ENCODE assay signal across 15 cellular contexts in the genomic region with DNA sequence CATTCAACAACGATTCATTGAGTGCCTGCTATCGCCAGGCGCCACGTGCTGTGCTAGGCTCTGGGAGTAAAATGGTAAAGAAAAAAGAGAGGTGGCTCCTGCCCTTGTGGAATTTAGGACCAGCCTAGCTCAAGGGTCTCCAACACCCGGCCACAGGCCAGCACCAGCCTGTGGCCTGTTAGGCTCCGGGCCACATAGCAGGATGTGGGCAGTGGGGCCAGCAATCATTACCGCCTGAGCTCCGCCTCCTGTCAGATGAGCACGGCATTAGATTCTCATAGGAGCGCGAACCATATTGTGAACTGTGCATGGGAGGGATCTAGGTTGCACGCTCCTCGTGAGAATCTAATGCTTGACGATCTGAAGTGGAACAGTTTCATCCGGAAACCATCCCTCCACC. TPM values are rescaled to one million over a fixed set of nuclear protein-coding genes. Genes with fewer than 3 reads are reported as not detected.
DNase-seq lines count a peak whose midpoint lies in the region; ATAC-seq and TF ChIP-seq lines count a peak whose summit lies in the region.
"Had no signal": no experiment of that assay in that cellular context is flagged by ENCODE, and none has a peak within 500 bp of the region (broad histone marks: within the 10 kb centered on the region; RNA-seq: fewer than 3 reads in every experiment).

No MANE protein-coding gene starts in this region.

- WGBS in H9 (ENCODE audit: extremely low coverage, insufficient read length, low lambda C conversion rate), result no CpG with 5 or more reads among the region's 15 CpGs
- WGBS in body of pancreas, 2 donors, result 82 to 86% methylated on average over 10 to 15 of the region's 15 CpGs

- no peak overlapping the region for H3K18ac ChIP-seq in H9 (ENCODE audit: insufficient read length, low read depth, low read length)

- peaks cover 19% of the 10 kb centered on the region for H3K36me3 Mint-ChIP-seq in T-helper 1 cell treated with Interleukin-12 subunit alpha and Interleukin-12 subunit beta and Interleukin-4 antibody, amounts not matched to agents 30 μg/mL and 1 μg/mL, for 36 hours (ENCODE audit: low read depth)
- peaks cover 16 to 22% (median 20%) of the 10 kb centered on the region in 3 experiments for H3K36me3 Mint-ChIP-seq in H9 (ENCODE audit: insufficient read depth in 1 of 3, low read depth in 3 of 3)

- no peak overlapping the region for H2BK15ac ChIP-seq in H9 (ENCODE audit: low read depth, low read length)

- H3K9me3 Mint-ChIP-seq in T-helper 1 cell treated with Interleukin-12 subunit alpha and Interleukin-12 subunit beta and Interleukin-4 antibody, amounts not matched to agents 30 μg/mL and 1 μg/mL, for 36 hours, result no peaks in the 10 kb centered on the region
- H3K9me3 Mint-ChIP-seq in H9, result peaks cover 2 to 3% of the 10 kb centered on the region in 2 experiments; a peak in 3 of 5 replicates

- no peaks in the 10 kb centered on the region for H3K79me1 ChIP-seq in H9 (ENCODE audit: insufficient read depth, low read depth, low read length, poor library complexity, severe bottlenecking)

- H3K23me2 ChIP-seq in H9 (ENCODE audit: insufficient read length, low read depth, low read length, poor library complexity, severe bottlenecking), result peaks cover 11% of the 10 kb centered on the region

- H3K4ac ChIP-seq in H9 (ENCODE audit: low read depth, low read length), result no peak overlapping the region

- no peak overlapping the region for H3K4me3 ChIP-seq in effector memory CD4-positive, alpha-beta T cell (ENCODE audit: insufficient read depth, low read depth, low read length, poor library complexity, severe bottlenecking)
- H3K4me3 ChIP-seq in rectal smooth muscle tissue (ENCODE audit: low read length) (no peak overlapping the region), body of pancreas (no peak overlapping the region)

- no peak overlapping the region for H4K91ac ChIP-seq in H9 (ENCODE audit: insufficient read length, low read depth, low read length)

- H3K27me3 Mint-ChIP-seq in T-helper 1 cell treated with Interleukin-12 subunit alpha and Interleukin-12 subunit beta and Interleukin-4 antibody, amounts not matched to agents 30 μg/mL and 1 μg/mL, for 36 hours (ENCODE audit: low read depth), result peaks cover 4% of the 10 kb centered on the region
- H3K27me3 Mint-ChIP-seq in H9 (ENCODE audit: low read depth), result peaks cover 18% of the 10 kb centered on the region

- no peak overlapping the region for H3K27ac Mint-ChIP-seq in T-helper 1 cell treated with Interleukin-12 subunit alpha and Interleukin-12 subunit beta and Interleukin-4 antibody, amounts not matched to agents 30 μg/mL and 1 μg/mL, for 36 hours
- H3K27ac Mint-ChIP-seq in H9, result no peak overlapping the region

- H2BK5ac ChIP-seq in H9 (ENCODE audit: insufficient read length, low read length), result no peak overlapping the region

- H4K20me1 ChIP-seq in H9 (ENCODE audit: control insufficient read depth, insufficient read depth, insufficient read length), result no peaks in the 10 kb centered on the region

- no peaks in the 10 kb centered on the region for H3K36me3 ChIP-seq in effector memory CD4-positive, alpha-beta T cell (ENCODE audit: control insufficient read depth, insufficient read depth, low read length)
- H3K36me3 ChIP-seq in rectal smooth muscle tissue (ENCODE audit: control insufficient read depth, insufficient read depth, low read length), result no peaks in the 10 kb centered on the region
- no peaks in the 10 kb centered on the region for H3K36me3 ChIP-seq in body of pancreas (replicated peaks in 1 of 2; ENCODE audit: insufficient read depth in 1 of 2, low read depth in 2 of 2)

- H3K9me3 ChIP-seq in H9 (ENCODE audit: control insufficient read depth, low read depth, low read length), result no peaks in the 10 kb centered on the region
- H3K9me3 ChIP-seq in effector memory CD4-positive, alpha-beta T cell (ENCODE audit: control insufficient read depth, low read length), result no peaks in the 10 kb centered on the region
- no peaks in the 10 kb centered on the region for H3K9me3 ChIP-seq in body of pancreas

- intact Hi-C loops in body of pancreas (cut with DNase I), result no loop called here

- H3K4me1 ChIP-seq in H9 (ENCODE audit: insufficient read depth, low read length), result peaks cover 3% of the 10 kb centered on the region; the same call in 1 of the 2 replicates
- peaks cover 30% of the 10 kb centered on the region for H3K4me1 ChIP-seq in effector memory CD4-positive, alpha-beta T cell (ENCODE audit: control insufficient read depth, insufficient read depth, low read length, poor library complexity, severe bottlenecking)
- peaks cover 24% of the 10 kb centered on the region for H3K4me1 ChIP-seq in rectal smooth muscle tissue (ENCODE audit: control insufficient read depth, insufficient read depth, low read length)
- H3K4me1 ChIP-seq in body of pancreas, result peaks cover 42% of the 10 kb centered on the region

- no peak overlapping the region for H3K23ac ChIP-seq in H9 (ENCODE audit: insufficient read length, low read depth, low read length)

- no peak for TF ChIP-seq POLR2A in body of pancreas (IDR thresholded peaks at IDR 0.05)

- no peak for ATAC-seq in body of pancreas

- no peak overlapping the region for H2AFZ ChIP-seq in H9 (ENCODE audit: low read length)

- H2BK120ac ChIP-seq in H9 (ENCODE audit: low read depth, low read length, poor library complexity, severe bottlenecking), result no peak overlapping the region

- no peak overlapping the region for H3K14ac ChIP-seq in H9 (ENCODE audit: insufficient read depth, low read length)

- H2AK5ac ChIP-seq in H9 (ENCODE audit: insufficient read length, low read length), result no peak overlapping the region

- H3K79me2 ChIP-seq in H9 (ENCODE audit: insufficient read depth, low read length), result no peaks in the 10 kb centered on the region

- H3K27me3 ChIP-seq in H9 (ENCODE audit: insufficient read depth, low read length) (no peaks in the 10 kb centered on the region), rectal smooth muscle tissue (ENCODE audit: control insufficient read depth, insufficient read depth, low read length) (no peaks in the 10 kb centered on the region), body of pancreas (no peaks in the 10 kb centered on the region)
- no peaks in the 10 kb centered on the region for H3K27me3 ChIP-seq in effector memory CD4-positive, alpha-beta T cell (replicated peaks; ENCODE audit: control insufficient read depth, insufficient read depth, low read length, poor library complexity, severe bottlenecking)

- H3T11ph ChIP-seq in H9 (ENCODE audit: low read length), result no peak overlapping the region

- H3K56ac ChIP-seq in H9 (ENCODE audit: insufficient read length, low read depth, low read length), result no peak overlapping the region

- TF ChIP-seq CTCF in H9 (conservative IDR thresholded peaks at IDR 0.05), result no peak
- no peak for TF ChIP-seq CTCF in body of pancreas (IDR thresholded peaks at IDR 0.05)

- H3K4me2 ChIP-seq in H9 (ENCODE audit: insufficient read depth, insufficient read length, low read length), result no peak overlapping the region

- H3K4me1 Mint-ChIP-seq in T-helper 1 cell treated with Interleukin-12 subunit alpha and Interleukin-12 subunit beta and Interleukin-4 antibody, amounts not matched to agents 30 μg/mL and 1 μg/mL, for 36 hours (ENCODE audit: low read depth), result peaks cover 53% of the 10 kb centered on the region
- peaks cover 18 to 20% of the 10 kb centered on the region in 2 experiments for H3K4me1 Mint-ChIP-seq in H9

- no peak for DNase-seq in T-helper 1 cell
- DNase-seq in H9, result no peak
- no peak for DNase-seq in effector memory CD4-positive, alpha-beta T cell
- DNase-seq in body of pancreas, result no peak
- DNase-seq in ecto neural progenitor cell (ENCODE audit: low spot score), result no peak
- DNase-seq in foreskin melanocyte, result no peak
- DNase-seq: activated CD4-positive, CD25-positive, alpha-beta regulatory T cell treated with anti-CD3 and anti-CD28 coated beads, Interleukin-2, amount 50 U/mL, for 72 hours; NCI-H1092; NCI-H526; SHP77 treated with DMSO at 0.1 percent for 48 hours; stimulated activated CD4-positive, alpha-beta T cell treated with anti-CD3 and anti-CD28 coated beads, Interleukin-4, amount 100 ng/mL, for 24 hours had no signal

- no peak overlapping the region for H4K5ac ChIP-seq in H9 (ENCODE audit: insufficient read length, low read depth, low read length)

- H2BK12ac ChIP-seq in H9 (ENCODE audit: insufficient read length, low read depth, low read length), result no peak overlapping the region

- H3K27ac ChIP-seq in H9 (ENCODE audit: insufficient read length, low read depth, low read length) (no peak overlapping the region), rectal smooth muscle tissue (ENCODE audit: low read depth, low read length) (peak overlapping the region; percentile 99), body of pancreas (no peak overlapping the region)
- H3K27ac ChIP-seq in effector memory CD4-positive, alpha-beta T cell (ENCODE audit: insufficient read depth, low read length, poor library complexity, severe bottlenecking), result peak overlapping the region; percentile 100

- H3K4me3 Mint-ChIP-seq in T-helper 1 cell treated with Interleukin-12 subunit alpha and Interleukin-12 subunit beta and Interleukin-4 antibody, amounts not matched to agents 30 μg/mL and 1 μg/mL, for 36 hours, result peak overlapping the region; percentile 75
- peak overlapping the region; percentile 21 to 85; a peak in 3 of 5 replicates for H3K4me3 Mint-ChIP-seq in H9

- no peak overlapping the region for H4K8ac ChIP-seq in H9 (replicated peaks; ENCODE audit: insufficient read length, low read depth, low read length)

- H3K9ac ChIP-seq in H9 (ENCODE audit: extremely low read depth, insufficient read length, low read length) (no peak overlapping the region), rectal smooth muscle tissue (ENCODE audit: low read length) (no peak overlapping the region)

- no peak overlapping the region for H2BK20ac ChIP-seq in H9 (ENCODE audit: low read depth, low read length, poor library complexity, severe bottlenecking)

RNA-seq across cellular contexts. Expression of gene RMRP, which starts 1.5 kb away (rescaled TPM):
- total RNA-seq in H9 (2021), result 18,417 and 20,652 TPM in 2 replicates
- 1,000 to 10,000 TPM in 1 of 2 donors, 100 to 1,000 TPM in 1; 887 to 2,577 TPM for total RNA-seq in body of pancreas

RNA-seq across cellular contexts. Expression of gene CCDC107, which starts 1.8 kb away (rescaled TPM):
- 11.3 and 12.0 TPM in 2 replicates for total RNA-seq in H9 (2021)
- total RNA-seq in body of pancreas, result 10 to 100 TPM; 15.8 to 42.2 TPM

RNA-seq across cellular contexts. Expression of gene SIT1, which starts 5.6 kb away (rescaled TPM):
- total RNA-seq in H9 (2021) (1.3 and 1.6 TPM in 2 replicates), body of pancreas (under 1 TPM in 1 of 2 donors, not detected in 1; 0.26 TPM)
- total RNA-seq: A673, pulmonary artery endothelial cell had no signal

RNA-seq across cellular contexts. Expression of gene ARHGEF39, which starts 8.7 kb away (rescaled TPM):
- 21.6 and 24.4 TPM in 2 replicates for total RNA-seq in H9 (2021)
- under 1 TPM in 1 of 2 donors, not detected in 1; 0.26 TPM for total RNA-seq in body of pancreas

RNA-seq across cellular contexts. Expression of gene CA9, which starts 17.4 kb away (rescaled TPM):
- total RNA-seq in H9 (2021), result 0.94 and 1.9 TPM in 2 replicates
- total RNA-seq in body of pancreas, result 10 to 100 TPM in 1 of 2 donors, 1 to 10 TPM in 1; 2.6 to 21.8 TPM

Comparison
In these comparisons a context has a peak if more than half of its experiments do, and no peak if none do; other contexts are left out.
1. H3K27ac ChIP-seq: peak in effector memory CD4-positive, alpha-beta T cell (single experiment) and rectal smooth muscle tissue (single experiment); none in H9 (single experiment) and body of pancreas (0 of 4).